In genomic region chr2:61492476-61492875, GRCh38 we compare ENCODE assay signal across 2 cellular contexts.
TF ChIP-seq lines count a peak whose summit lies in the region.

No MANE protein-coding gene starts in this region.

TF ChIP-seq in IMR-90, 13 proteins besides CTCF, POLR2A, EP300 and RAD21:
- TF ChIP-seq RFX5 (IDR thresholded peaks at IDR 0.05; ENCODE audit: low read depth, low read length) = no peak
- peak; percentile 6; the same call in 1 of the 2 replicates for TF ChIP-seq CEBPB (IDR thresholded peaks at IDR 0.05; ENCODE audit: low read depth, low read length)
- TF ChIP-seq USF2 (IDR thresholded peaks at IDR 0.05; ENCODE audit: low read depth, low read length) = no peak
- TF ChIP-seq SMC3 (IDR thresholded peaks at IDR 0.05; ENCODE audit: low read depth, low read length) = no peak
- no peak for TF ChIP-seq BHLHE40 (IDR thresholded peaks at IDR 0.05; ENCODE audit: low read depth, low read length)
- TF ChIP-seq RCOR1 (IDR thresholded peaks at IDR 0.05; ENCODE audit: insufficient replicate concordance, low read length) = no peak
- TF ChIP-seq NFE2L2 (IDR thresholded peaks at IDR 0.05; ENCODE audit: low read depth, low read length) = no peak

TF ChIP-seq in K562, 482 proteins besides CTCF, POLR2A, EP300 and RAD21:
- no peak for TF ChIP-seq MAX (CRISPR knock-in tag; IDR thresholded peaks at IDR 0.05)
- TF ChIP-seq FOXK1 (CRISPR knock-in tag; IDR thresholded peaks at IDR 0.05; ENCODE audit: borderline replicate concordance) = no peak
- TF ChIP-seq EZH2 (IDR thresholded peaks at IDR 0.05; ENCODE audit: borderline replicate concordance, low read depth, low read length) = no peak
- no peak for TF ChIP-seq SMC3 (conservative IDR thresholded peaks at IDR 0.05; ENCODE audit: insufficient read depth, low read depth, low read length)
- no peak for TF ChIP-seq CEBPG (CRISPR knock-in tag; IDR thresholded peaks at IDR 0.05)
- 0 out of 4 replicates have a peak, but pooled peaks of 1 of the 2 experiments have one; percentile 29 for TF ChIP-seq CEBPG (tag; conservative IDR thresholded peaks at IDR 0.05 in 1 of 2, IDR thresholded peaks at IDR 0.05 in 1 of 2)
- TF ChIP-seq RNF2 (IDR thresholded peaks at IDR 0.05) = no peak
